ENCODE assay signal across 15 cellular contexts in the genomic region with DNA sequence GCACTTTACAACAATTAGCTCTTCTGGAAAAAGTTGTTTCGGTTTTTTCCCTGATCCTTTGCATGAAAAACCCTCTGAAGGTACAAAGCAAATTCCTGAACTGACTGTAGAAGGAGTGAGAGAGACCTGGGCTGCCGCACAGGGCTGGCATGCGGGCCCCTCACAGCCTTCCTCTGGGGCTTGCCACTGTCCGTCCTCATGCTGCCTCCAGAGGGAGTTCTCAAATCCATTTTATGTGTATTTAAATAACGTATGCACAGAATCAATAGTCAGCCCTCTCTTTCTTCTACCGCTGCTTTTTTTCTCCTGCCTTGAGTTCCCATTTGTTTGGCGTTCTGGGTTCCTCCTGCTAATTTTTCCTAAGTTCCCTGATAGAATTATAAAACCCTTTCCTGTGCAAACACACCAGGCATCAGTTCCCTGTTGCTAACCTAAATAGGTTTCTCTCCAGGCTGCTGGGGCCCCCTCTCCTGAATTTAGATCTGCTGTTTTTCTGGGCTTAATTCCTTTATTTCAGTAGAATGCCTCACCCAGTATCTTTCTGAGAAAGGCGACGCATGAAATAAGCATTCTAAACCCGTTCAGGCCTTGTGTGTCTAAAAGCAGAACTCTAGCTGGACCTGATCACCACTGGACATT. TPM values are rescaled to one million over a fixed set of nuclear protein-coding genes. Genes with fewer than 3 reads are reported as not detected.
DNase-seq lines count a peak whose midpoint lies in the region; ATAC-seq and TF ChIP-seq lines count a peak whose summit lies in the region.
"Had no signal": no experiment of that assay in that cellular context is flagged by ENCODE, and none has a peak within 500 bp of the region (broad histone marks: within the 10 kb centered on the region; RNA-seq: fewer than 3 reads in every experiment).

No MANE protein-coding gene starts in this region.

- H3K9me2 ChIP-seq in HCT116 (ENCODE audit: insufficient read depth) = no peaks in the 10 kb centered on the region

- H3K36me3 ChIP-seq in HCT116 (ENCODE audit: control insufficient read depth in 1 of 2, insufficient read depth in 2 of 2, low read length in 2 of 2) (no peaks in the 10 kb centered on the region), iPS-18a (ENCODE audit: control insufficient read depth, low read depth, low read length) (no peaks in the 10 kb centered on the region)

- BruUV-seq in HCT116 (replicated peaks; lab: Mats Ljungman, UMichigan) = no TSS peak

- no peaks in the 10 kb centered on the region for H4K20me1 ChIP-seq in HCT116 (ENCODE audit: insufficient read depth)

- H3K4me1 ChIP-seq in HCT116 (ENCODE audit: control insufficient read depth in 1 of 2, insufficient read depth in 2 of 2, low read length in 2 of 2) = no peaks in the 10 kb centered on the region
- peaks cover 48% of the 10 kb centered on the region for H3K4me1 ChIP-seq in iPS-18a (ENCODE audit: control insufficient read depth, low read depth, low read length)

- DNase-seq in AG09309 (ENCODE audit: low read depth) = no peak
- DNase-seq in HCT116 (ENCODE audit: low read depth, low spot score) = no peak
- DNase-seq in activated T-cell treated with anti-CD3 and anti-CD28 coated beads, Interleukin-2, amount 50 U/mL, for 48 hours = no peak
- DNase-seq: activated T-cell treated with anti-CD3 and anti-CD28 coated beads, Interleukin-2, amount 50 U/mL, for 4 hours; anterior cingulate cortex; NCI-H1105 treated with DMSO at 0.1 percent for 48 hours; NCI-H774 had no signal

- POLR2A ChIA-PET in HCT116 (lab: Charles Lee) = no interaction called here

- RAD21 ChIA-PET in HCT116 (lab: Charles Lee; ENCODE audit: low non-redundant PET in 1 of 2, low total read pairs in 2 of 2, uncharacterized antibody in 2 of 2, unreplicated experiment in 2 of 2) = no interaction called here

- no peak overlapping the region for H3K9ac ChIP-seq in HCT116 (ENCODE audit: low read length)
- no peak overlapping the region for H3K9ac ChIP-seq in iPS-18a (ENCODE audit: low read length)

- no peak for TF ChIP-seq POLR2A in HCT116 (IDR thresholded peaks at IDR 0.05; ENCODE audit: borderline replicate concordance, extremely low read depth, insufficient read depth, insufficient read length)

- H3K9me3 ChIP-seq in HCT116 (ENCODE audit: control insufficient read depth in 1 of 2, insufficient read depth in 1 of 2, low read depth in 1 of 2, low read length in 2 of 2) (no peaks in the 10 kb centered on the region), iPS-18a (ENCODE audit: control insufficient read depth, low read depth, low read length) (no peaks in the 10 kb centered on the region)

- H3K79me2 ChIP-seq in HCT116 (ENCODE audit: insufficient read depth, low read length) = no peaks in the 10 kb centered on the region

- intact Hi-C loops in HCT116 (cut with micrococcal nuclease) = no loop called here

- TF ChIP-seq RAD21 in HCT116 (IDR thresholded peaks at IDR 0.05; ENCODE audit: low read depth) = no peak

- no peak overlapping the region for H2AFZ ChIP-seq in HCT116 (ENCODE audit: low read depth, low read length, poor library complexity, severe bottlenecking)

- peak; percentile 79 for ATAC-seq in HCT116
- no peak for ATAC-seq in HG02981 (IDR thresholded peaks at IDR 0.05; ENCODE audit: unreplicated experiment)
- no peak for ATAC-seq in HG03135 (IDR thresholded peaks at IDR 0.05; ENCODE audit: unreplicated experiment)
- no peak for ATAC-seq in GM19328 (IDR thresholded peaks at IDR 0.05; ENCODE audit: unreplicated experiment)
- ATAC-seq: activated T-cell treated with anti-CD3 and anti-CD28 coated beads, Interleukin-2, amount 50 U/mL, for 4 hours had no signal

- CTCF ChIA-PET in HCT116 (lab: Charles Lee) = interaction anchor here (1.0 kb wide), 1 partner anchor 11 kb away, joined by 4 read pairs; no protein-coding TSS in a partner anchor

- H3K4me2 ChIP-seq in HCT116 (ENCODE audit: low read length) = no peak overlapping the region

- H3K4me3 ChIP-seq in AG09309 (ENCODE audit: control insufficient read depth, low read depth, low read length) (no peak overlapping the region), HCT116 (replicated peaks in 1 of 2; ENCODE audit: low read depth in 1 of 2, low read length in 2 of 2) (no peak overlapping the region), WI38 (ENCODE audit: low read depth, low read length) (no peak overlapping the region), iPS-18a (ENCODE audit: low read length) (peak overlapping the region; percentile 1)

- H3K27ac ChIP-seq in HCT116 (ENCODE audit: low read depth, low read length) (no peak overlapping the region), iPS-18a (ENCODE audit: low read length) (no peak overlapping the region)
- H3K27ac ChIP-seq: HL-60 had no signal

- H3K27me3 ChIP-seq in HCT116 (ENCODE audit: insufficient read depth, low read length) = peaks cover 20% of the 10 kb centered on the region; the same call in 1 of the 2 replicates
- H3K27me3 ChIP-seq in iPS-18a (ENCODE audit: control insufficient read depth, insufficient read depth, low read length) = no peaks in the 10 kb centered on the region

- TF ChIP-seq CTCF in AG09309 (IDR thresholded peaks at IDR 0.05; ENCODE audit: control insufficient read depth, insufficient read depth, low read depth, low read length, missing control alignments) (peak; percentile 13), HCT116 (IDR thresholded peaks at IDR 0.05 in 2 of 3, conservative IDR thresholded peaks at IDR 0.05 in 1 of 3; ENCODE audit: borderline replicate concordance in 1 of 3, insufficient read depth in 1 of 3, low read depth in 2 of 3, low read length in 2 of 3) (peak; percentile 7 to 38 (median 31); a peak in 4 of 6 replicates), WI38 (IDR thresholded peaks at IDR 0.05; ENCODE audit: low read depth, low read length) (peak; percentile 28)

TF ChIP-seq in HCT116, 20 proteins besides CTCF, POLR2A, EP300 and RAD21:
- TF ChIP-seq CEBPB (IDR thresholded peaks at IDR 0.05; ENCODE audit: low read depth) = no peak
- TF ChIP-seq, protein P1, sequence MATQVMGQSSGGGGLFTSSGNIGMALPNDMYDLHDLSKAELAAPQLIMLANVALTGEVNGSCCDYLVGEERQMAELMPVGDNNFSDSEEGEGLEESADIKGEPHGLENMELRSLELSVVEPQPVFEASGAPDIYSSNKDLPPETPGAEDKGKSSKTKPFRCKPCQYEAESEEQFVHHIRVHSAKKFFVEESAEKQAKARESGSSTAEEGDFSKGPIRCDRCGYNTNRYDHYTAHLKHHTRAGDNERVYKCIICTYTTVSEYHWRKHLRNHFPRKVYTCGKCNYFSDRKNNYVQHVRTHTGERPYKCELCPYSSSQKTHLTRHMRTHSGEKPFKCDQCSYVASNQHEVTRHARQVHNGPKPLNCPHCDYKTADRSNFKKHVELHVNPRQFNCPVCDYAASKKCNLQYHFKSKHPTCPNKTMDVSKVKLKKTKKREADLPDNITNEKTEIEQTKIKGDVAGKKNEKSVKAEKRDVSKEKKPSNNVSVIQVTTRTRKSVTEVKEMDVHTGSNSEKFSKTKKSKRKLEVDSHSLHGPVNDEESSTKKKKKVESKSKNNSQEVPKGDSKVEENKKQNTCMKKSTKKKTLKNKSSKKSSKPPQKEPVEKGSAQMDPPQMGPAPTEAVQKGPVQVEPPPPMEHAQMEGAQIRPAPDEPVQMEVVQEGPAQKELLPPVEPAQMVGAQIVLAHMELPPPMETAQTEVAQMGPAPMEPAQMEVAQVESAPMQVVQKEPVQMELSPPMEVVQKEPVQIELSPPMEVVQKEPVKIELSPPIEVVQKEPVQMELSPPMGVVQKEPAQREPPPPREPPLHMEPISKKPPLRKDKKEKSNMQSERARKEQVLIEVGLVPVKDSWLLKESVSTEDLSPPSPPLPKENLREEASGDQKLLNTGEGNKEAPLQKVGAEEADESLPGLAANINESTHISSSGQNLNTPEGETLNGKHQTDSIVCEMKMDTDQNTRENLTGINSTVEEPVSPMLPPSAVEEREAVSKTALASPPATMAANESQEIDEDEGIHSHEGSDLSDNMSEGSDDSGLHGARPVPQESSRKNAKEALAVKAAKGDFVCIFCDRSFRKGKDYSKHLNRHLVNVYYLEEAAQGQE (IDR thresholded peaks at IDR 0.05; ENCODE audit: low read depth) = no peak
- TF ChIP-seq TCF7L2 (IDR thresholded peaks at IDR 0.05; ENCODE audit: borderline replicate concordance, extremely low read depth, insufficient read depth, insufficient read length) = no peak
- no peak for TF ChIP-seq EZH2phosphoT487 (IDR thresholded peaks at IDR 0.05; ENCODE audit: borderline replicate concordance)

RNA-seq across cellular contexts. Expression of gene PHF21B, which starts 52.4 kb away (rescaled TPM):
- total RNA-seq in HCT116 (2021; ENCODE audit: unreplicated experiment) = not detected
- not detected in 2 replicates for polyA plus RNA-seq in HCT116 (2012)
- total RNA-seq: pulmonary artery endothelial cell had no signal
- polyA plus RNA-seq: CD14-positive monocyte had no signal
